ENCODE assay signal across 23 cellular contexts in genomic region chr10:118712080-118712479, GRCh38. TPM values are rescaled to one million over a fixed set of nuclear protein-coding genes. Genes with fewer than 3 reads are reported as not detected.
DNase-seq lines count a peak whose midpoint lies in the region; ATAC-seq and TF ChIP-seq lines count a peak whose summit lies in the region.
"Had no signal": no experiment of that assay in that cellular context is flagged by ENCODE, and none has a peak within 500 bp of the region (broad histone marks: within the 10 kb centered on the region; RNA-seq: fewer than 3 reads in every experiment).

No MANE protein-coding gene starts in this region.

- CTCF ChIA-PET in HEK293 (lab: Yijun Ruan, JAX), result interaction anchor here (0.7 to 2.2 kb wide), 8 partner anchors 9 to 143 kb away, joined by 3 to 9 read pairs (median 4); partner anchors contain the start of gene PRLHR
- CTCF ChIA-PET in MCF 10A (lab: Yijun Ruan, JAX), result interaction anchor here (0.6 to 2.9 kb wide), 4 partner anchors 9 to 143 kb away, joined by 3 to 24 read pairs (median 4); no protein-coding TSS in a partner anchor

- no peaks in the 10 kb centered on the region for H3K4me1 Mint-ChIP-seq in MCF 10A (ENCODE audit: insufficient read depth, unreplicated experiment)
- H3K4me1 Mint-ChIP-seq: CD14-positive monocyte had no signal

- H3K9me3 Mint-ChIP-seq in MCF 10A (ENCODE audit: unreplicated experiment), result no peaks in the 10 kb centered on the region
- H3K9me3 Mint-ChIP-seq: CD14-positive monocyte; CD4-positive, alpha-beta T cell; CD8-positive, alpha-beta memory T cell had no signal

- H3K27me3 ChIP-seq in foreskin keratinocyte, result no peaks in the 10 kb centered on the region
- H3K27me3 ChIP-seq: BE2C; BLaER1 treated with 17β-estradiol and CSF1 and Interleukin-3, amounts not matched to agents 10 nM and 100 nM had no signal

- TF ChIP-seq CTCF in HEK293 (tag by site-specific recombination; IDR thresholded peaks at IDR 0.05) (no peak), foreskin keratinocyte (conservative IDR thresholded peaks at IDR 0.05) (no peak), MCF 10A (IDR thresholded peaks at IDR 0.05; ENCODE audit: unreplicated experiment) (no peak)

- ATAC-seq in foreskin keratinocyte (peak; percentile 9), GM21390 (IDR thresholded peaks at IDR 0.05; ENCODE audit: unreplicated experiment) (no peak)
- ATAC-seq: GM12878 had no signal

- no TSS peak for BruUV-seq in MCF 10A (replicated peaks; lab: Mats Ljungman, UMichigan)

- H3K36me3 Mint-ChIP-seq in MCF 10A (ENCODE audit: insufficient read depth, unreplicated experiment), result peaks cover 18% of the 10 kb centered on the region

- H3K9me3 ChIP-seq in HEK293 (ENCODE audit: control insufficient read depth, insufficient read depth, low read depth, low read length), result no peaks in the 10 kb centered on the region
- H3K9me3 ChIP-seq: A549; BE2C; BLaER1 treated with 17β-estradiol and CSF1 and Interleukin-3, amounts not matched to agents 10 nM and 100 nM had no signal

- no peak overlapping the region for H3K27ac Mint-ChIP-seq in MCF 10A (ENCODE audit: low read depth, unreplicated experiment)
- H3K27ac Mint-ChIP-seq: CD4-positive, alpha-beta T cell; CD8-positive, alpha-beta memory T cell had no signal

- H3K4me3 Mint-ChIP-seq in MCF 10A (ENCODE audit: unreplicated experiment), result no peak overlapping the region
- H3K4me3 Mint-ChIP-seq: CD14-positive monocyte; CD4-positive, alpha-beta T cell; CD8-positive, alpha-beta memory T cell had no signal

- intact Hi-C loops in posterior vena cava (cut with DNase I) (no loop called here), MCF 10A (cut with micrococcal nuclease) (no loop called here)

- no peaks in the 10 kb centered on the region for H3K4me1 ChIP-seq in HEK293 (ENCODE audit: control insufficient read depth, insufficient read depth, low read length)
- no peaks in the 10 kb centered on the region for H3K4me1 ChIP-seq in foreskin keratinocyte
- H3K4me1 ChIP-seq: A549 had no signal

- no peaks in the 10 kb centered on the region for H3K27me3 Mint-ChIP-seq in MCF 10A (ENCODE audit: insufficient read depth, unreplicated experiment)
- H3K27me3 Mint-ChIP-seq: CD4-positive, alpha-beta T cell; CD8-positive, alpha-beta memory T cell had no signal

- DNase-seq in foreskin keratinocyte, result no peak
- DNase-seq in posterior vena cava (ENCODE audit: low spot score), result peak; percentile 73
- no peak for DNase-seq in MCF 10A (ENCODE audit: unreplicated experiment)
- no peak for DNase-seq in globus pallidus (ENCODE audit: low spot score)
- DNase-seq: 8988T; ACHN; AML-193; BE2C; CD4-positive, alpha-beta T cell; CD8-positive, alpha-beta memory T cell; DMS 273 treated with DMSO at 0.1 percent for 48 hours; DMS79; EL; GDM1; GM23248; H7; HCEC 1CT had no signal

- POLR2A ChIA-PET in HEK293 (lab: Yijun Ruan, JAX) (no interaction called here), MCF 10A (lab: Yijun Ruan, JAX) (interaction anchor here (0.7 to 1.2 kb wide), 4 partner anchors 13 to 122 kb away, joined by 3 to 4 read pairs (median 3); partner anchors contain the start of gene CACUL1)

- 0 out of 2 replicates have a peak overlapping the region, but pooled peaks have one; percentile 24 for H3K27ac ChIP-seq in HEK293 (ENCODE audit: extremely low read depth, low read depth, low read length)
- no peak overlapping the region for H3K27ac ChIP-seq in foreskin keratinocyte
- H3K27ac ChIP-seq: A549; BLaER1 treated with 17β-estradiol and CSF1 and Interleukin-3, amounts not matched to agents 10 nM and 100 nM; GM23248 had no signal

- H3K36me3 ChIP-seq in HEK293 (ENCODE audit: control insufficient read depth in 2 of 2, insufficient read depth in 1 of 2, low read length in 2 of 2), result peaks cover 0 to 1% of the 10 kb centered on the region in 2 experiments; a peak in 2 of 3 replicates
- H3K36me3 ChIP-seq: BE2C had no signal

- no peak overlapping the region for H3K4me3 ChIP-seq in HEK293 (ENCODE audit: low read depth, low read length)
- H3K4me3 ChIP-seq: A549; BLaER1 treated with 17β-estradiol and CSF1 and Interleukin-3, amounts not matched to agents 10 nM and 100 nM; GM12878; GM23248 had no signal

TF ChIP-seq in HEK293, 187 proteins besides CTCF, POLR2A, EP300 and RAD21:
- TF ChIP-seq TSHZ1 (tag by site-specific recombination; IDR thresholded peaks at IDR 0.05; ENCODE audit: borderline replicate concordance) (no peak), SP2 (tag by site-specific recombination; IDR thresholded peaks at IDR 0.05) (no peak), ZNF394 (tag by site-specific recombination; IDR thresholded peaks at IDR 0.05; ENCODE audit: borderline replicate concordance) (no peak), ZNF585B (tag by site-specific recombination; IDR thresholded peaks at IDR 0.05) (no peak), ZNF366 (tag by site-specific recombination; conservative IDR thresholded peaks at IDR 0.05) (no peak), ZNF843 (tag by site-specific recombination; IDR thresholded peaks at IDR 0.05) (no peak)

RNA-seq across cellular contexts. Expression of gene CACUL1, which starts 42.7 kb away (rescaled TPM):
- total RNA-seq in foreskin keratinocyte, result 33.2 and 36.4 TPM in 2 replicates
- 6.9 and 7.2 TPM in 2 replicates for polyA plus RNA-seq in foreskin keratinocyte
- 10 to 100 TPM; 32.3 to 36.8 TPM for total RNA-seq in posterior vena cava
- 45.9 and 51.0 TPM in 2 replicates for total RNA-seq in MCF 10A (2022)
